ENCODE assay signal across 9 cellular contexts in genomic region chr2:241224068-241224850, GRCh38. TPM values are rescaled to one million over a fixed set of nuclear protein-coding genes. Genes with fewer than 3 reads are reported as not detected.
DNase-seq lines count a peak whose midpoint lies in the region; ATAC-seq and TF ChIP-seq lines count a peak whose summit lies in the region.
"Had no signal": no experiment of that assay in that cellular context is flagged by ENCODE, and none has a peak within 500 bp of the region (broad histone marks: within the 10 kb centered on the region; RNA-seq: fewer than 3 reads in every experiment).

No MANE protein-coding gene starts in this region.

- TF ChIP-seq CTCF in Caco-2 (IDR thresholded peaks at IDR 0.05; ENCODE audit: insufficient read depth in 1 of 2, low read depth in 1 of 2, low read length in 1 of 2, severe bottlenecking in 1 of 2, unreplicated experiment in 1 of 2) (no peak), GM10266 (IDR thresholded peaks at IDR 0.05; ENCODE audit: control insufficient read depth, insufficient read depth, low read depth, missing control alignments) (no peak)

- H3K27me3 Mint-ChIP-seq in Caco-2 (ENCODE audit: insufficient read depth, unreplicated experiment), result no peaks in the 10 kb centered on the region
- peaks cover 0 to 5% (median 0%) of the 10 kb centered on the region in 5 donors for H3K27me3 Mint-ChIP-seq in naive thymus-derived CD4-positive, alpha-beta T cell

- no peaks in the 10 kb centered on the region for H3K27me3 ChIP-seq in Caco-2 (replicated peaks; ENCODE audit: control insufficient read depth, insufficient read depth, low read length)
- no peaks in the 10 kb centered on the region for H3K27me3 ChIP-seq in naive thymus-derived CD4-positive, alpha-beta T cell (ENCODE audit: control insufficient read depth in 2 of 2, insufficient read depth in 2 of 2, low read length in 2 of 2)

- no peaks in the 10 kb centered on the region; the same call in 1 of the 2 replicates for H3K36me3 ChIP-seq in Caco-2 (ENCODE audit: control insufficient read depth, insufficient read depth, low read length)
- peaks cover 0 to 27% (median 2%) of the 10 kb centered on the region in 3 experiments for H3K36me3 ChIP-seq in naive thymus-derived CD4-positive, alpha-beta T cell (ENCODE audit: control insufficient read depth in 2 of 3, insufficient read depth in 3 of 3, low read length in 3 of 3)

- H3K9me3 Mint-ChIP-seq in Caco-2 (ENCODE audit: unreplicated experiment), result no peaks in the 10 kb centered on the region
- H3K9me3 Mint-ChIP-seq in naive thymus-derived CD4-positive, alpha-beta T cell, result peaks cover 0 to 5% (median 0%) of the 10 kb centered on the region in 11 donors

- POLR2A ChIA-PET in Caco-2 (lab: Charles Lee), result no interaction called here
- POLR2A ChIA-PET in naive thymus-derived CD4-positive, alpha-beta T cell (lab: Charles Lee), result no interaction called here

- H3K4me3 Mint-ChIP-seq in Caco-2 (ENCODE audit: unreplicated experiment), result no peak overlapping the region
- H3K4me3 Mint-ChIP-seq in naive thymus-derived CD4-positive, alpha-beta T cell, result no peak overlapping the region

- H3K4me1 Mint-ChIP-seq in Caco-2 (ENCODE audit: low read depth, unreplicated experiment), result peaks cover 9% of the 10 kb centered on the region
- peaks cover 1 to 10% (median 5%) of the 10 kb centered on the region in 7 donors for H3K4me1 Mint-ChIP-seq in naive thymus-derived CD4-positive, alpha-beta T cell

- H3K27ac Mint-ChIP-seq in Caco-2 (ENCODE audit: unreplicated experiment), result peak overlapping the region; percentile 79
- peak overlapping the region in 1 of 9 donors; percentile 32 for H3K27ac Mint-ChIP-seq in naive thymus-derived CD4-positive, alpha-beta T cell

- H3K9me3 ChIP-seq in Caco-2, result no peaks in the 10 kb centered on the region
- no peaks in the 10 kb centered on the region for H3K9me3 ChIP-seq in naive thymus-derived CD4-positive, alpha-beta T cell (ENCODE audit: control insufficient read depth in 2 of 3, low read length in 3 of 3)

- intact Hi-C loops in Caco-2 (cut with micrococcal nuclease; ENCODE audit: unreplicated experiment), result no loop called here
- intact Hi-C loops in naive thymus-derived CD4-positive, alpha-beta T cell (cut with micrococcal nuclease), result no loop called here

- DNase-seq in Caco-2, result no peak
- DNase-seq in SK-MEL-5 (ENCODE audit: low read depth, low spot score), result peak; percentile 13
- DNase-seq in fibroblast of gingiva (ENCODE audit: low read depth), result peak; percentile 49
- no peak for DNase-seq in naive thymus-derived CD4-positive, alpha-beta T cell
- DNase-seq in stimulated activated CD4-positive, alpha-beta T cell treated with anti-CD3 and anti-CD28 coated beads, Interleukin-4, amount 100 ng/mL, for 4 hours, result no peak
- no peak for DNase-seq in D341Med (ENCODE audit: low spot score)
- no peak for DNase-seq in GM10266 (ENCODE audit: extremely low spot score)

- H3K27ac ChIP-seq in naive thymus-derived CD4-positive, alpha-beta T cell (ENCODE audit: low read depth, low read length), result no peak overlapping the region

- H3K4me1 ChIP-seq in Caco-2, result no peaks in the 10 kb centered on the region
- no peaks in the 10 kb centered on the region for H3K4me1 ChIP-seq in naive thymus-derived CD4-positive, alpha-beta T cell (ENCODE audit: control insufficient read depth in 2 of 2, insufficient read depth in 2 of 2, low read length in 2 of 2)

- CTCF ChIA-PET in Caco-2 (lab: Charles Lee), result no interaction called here
- CTCF ChIA-PET in naive thymus-derived CD4-positive, alpha-beta T cell (lab: Charles Lee), result no interaction called here

- BruUV-seq in Caco-2 (replicated peaks; lab: Mats Ljungman, UMichigan), result no TSS peak

- peak; percentile 6 for ATAC-seq in naive thymus-derived CD4-positive, alpha-beta T cell
- no peak for ATAC-seq in GM18870 (IDR thresholded peaks at IDR 0.05; ENCODE audit: unreplicated experiment)

- peaks cover 66% of the 10 kb centered on the region for H3K36me3 Mint-ChIP-seq in Caco-2 (ENCODE audit: insufficient read depth, unreplicated experiment)
- H3K36me3 Mint-ChIP-seq in naive thymus-derived CD4-positive, alpha-beta T cell, result peaks cover 0 to 24% (median 12%) of the 10 kb centered on the region in 5 donors

- in situ Hi-C loops in SK-MEL-5 (cut with HindIII; ENCODE audit: low pct_unique_long_range_greater_than_20kb, low sequenced_read_pairs), result no loop called here

- H3K4me3 ChIP-seq in Caco-2 (ENCODE audit: low read depth, low read length), result no peak overlapping the region
- H3K4me3 ChIP-seq in naive thymus-derived CD4-positive, alpha-beta T cell (ENCODE audit: low read length), result no peak overlapping the region

RNA-seq across cellular contexts. Expression of gene ANO7, which starts 35.8 kb away (rescaled TPM):
- 4.1 and 4.7 TPM in 2 replicates for total RNA-seq in Caco-2 (2022)
- total RNA-seq in SK-MEL-5 (2014; rRNA removed; shearing (Covaris generic)), result 0.32 and 0.37 TPM in 2 replicates
- 2.6 and 2.7 TPM in 2 replicates for polyA plus RNA-seq in SK-MEL-5 (2015; cell fraction: cytosol; rRNA removed)
- polyA plus RNA-seq in SK-MEL-5 (2015; cell fraction: nucleus; rRNA removed), result 0.97 and 5.3 TPM in 2 replicates
- total RNA-seq in naive thymus-derived CD4-positive, alpha-beta T cell, result under 1 TPM; 0.16 to 0.94 (median 0.27) TPM
- under 1 TPM in 1 of 2 donors, not detected in 1; 0.32 TPM for polyA plus RNA-seq in naive thymus-derived CD4-positive, alpha-beta T cell
- polyA plus RNA-seq: neural cell had no signal

Comparison
In these comparisons a context has a peak if more than half of its experiments do, and no peak if none do; other contexts are left out.
1. DNase-seq: peak in SK-MEL-5 (single experiment) and fibroblast of gingiva (single experiment); none in Caco-2 (0 of 2), naive thymus-derived CD4-positive, alpha-beta T cell (0 of 9), stimulated activated CD4-positive, alpha-beta T cell treated with anti-CD3 and anti-CD28 coated beads, Interleukin-4, amount 100 ng/mL, for 4 hours (0 of 2), D341Med (single experiment) and GM10266 (single experiment).